Comparison of ENCODE assay signal across 1 cellular context in the genomic region with DNA sequence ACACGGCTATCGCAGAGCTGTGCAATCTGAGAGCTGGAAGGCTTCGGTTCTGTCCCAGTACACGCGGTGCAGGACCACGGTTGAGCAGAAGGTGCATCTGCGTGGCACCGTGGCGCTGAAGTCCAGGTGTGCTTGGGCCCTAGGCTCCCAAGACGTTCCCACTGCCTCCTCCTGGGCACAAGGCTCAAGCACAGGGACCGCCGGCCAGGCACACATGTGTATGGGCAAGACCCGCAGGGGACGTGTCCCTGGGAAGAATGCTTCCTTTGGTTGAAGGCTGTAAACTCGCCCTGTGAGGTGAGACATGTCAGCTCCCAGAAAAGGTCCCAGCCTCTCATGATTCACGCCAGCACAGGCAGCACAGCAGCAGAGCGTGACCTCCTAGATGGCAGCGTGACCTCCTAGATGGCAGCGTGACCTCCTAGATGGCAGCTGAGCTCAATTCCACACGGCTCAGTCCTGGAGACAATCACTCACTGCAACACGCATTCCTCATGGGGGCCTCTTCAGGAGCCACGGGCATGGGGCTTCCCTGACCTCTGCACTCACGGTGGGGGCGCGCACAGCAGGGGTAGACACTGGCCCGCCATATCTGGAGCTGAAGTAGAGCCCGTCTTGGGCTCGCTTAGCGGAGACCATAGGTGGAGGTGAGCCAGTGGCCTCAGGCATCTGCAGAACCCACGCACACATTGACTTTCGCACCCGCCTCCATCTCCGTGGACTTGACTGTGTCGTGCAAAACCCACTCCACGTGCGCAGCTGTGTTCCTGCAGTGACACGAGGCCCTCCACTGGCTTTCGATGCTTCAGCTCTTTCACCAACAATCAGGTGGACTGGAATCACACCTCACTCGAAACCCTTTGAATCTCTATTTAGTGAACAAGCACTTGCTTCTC.
TF ChIP-seq lines count a peak whose summit lies in the region.

No MANE protein-coding gene starts in this region.

TF ChIP-seq in WTC11, 78 proteins besides CTCF, POLR2A, EP300 and RAD21 (continued from another document):
- TF ChIP-seq USF2 (CRISPR knock-in tag; IDR thresholded peaks at IDR 0.05) (no peak), PRDM15 (CRISPR knock-in tag; IDR thresholded peaks at IDR 0.05) (no peak), ZNF416 (CRISPR knock-in tag; IDR thresholded peaks at IDR 0.05) (no peak), ATF1 (CRISPR knock-in tag; IDR thresholded peaks at IDR 0.05) (no peak)
- TF ChIP-seq, protein P1, sequence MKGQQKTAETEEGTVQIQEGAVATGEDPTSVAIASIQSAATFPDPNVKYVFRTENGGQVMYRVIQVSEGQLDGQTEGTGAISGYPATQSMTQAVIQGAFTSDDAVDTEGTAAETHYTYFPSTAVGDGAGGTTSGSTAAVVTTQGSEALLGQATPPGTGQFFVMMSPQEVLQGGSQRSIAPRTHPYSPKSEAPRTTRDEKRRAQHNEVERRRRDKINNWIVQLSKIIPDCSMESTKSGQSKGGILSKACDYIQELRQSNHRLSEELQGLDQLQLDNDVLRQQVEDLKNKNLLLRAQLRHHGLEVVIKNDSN (CRISPR knock-in tag; IDR thresholded peaks at IDR 0.05): no peak
